34 cellular contexts compared by ENCODE assay signal in genomic region chr13:84999252-84999651, GRCh38.
"Had no signal": no experiment of that assay in that cellular context is flagged by ENCODE, and none has a peak within 500 bp of the region (broad histone marks: within the 10 kb centered on the region; RNA-seq: fewer than 3 reads in every experiment).

No MANE protein-coding gene starts in this region.

- H3K27me3 ChIP-seq: MG63 had no signal

- H3K9ac ChIP-seq: KMS-11 had no signal

- H3K36me3 ChIP-seq: MG63 had no signal

- H3K27ac ChIP-seq: KMS-11 had no signal

- H3K4me2 ChIP-seq: KMS-11 had no signal

- H3K4me3 ChIP-seq: MG63 had no signal

- DNase-seq: Kasumi-1, KG1, MG63, MM.1S, MV-4-11, NCI-H1048, NCI-H1092, NCI-H1092 treated with DMSO at 0.1 percent for 48 hours, NCI-H1105, NCI-H1105 treated with DMSO at 0.1 percent for 48 hours, NCI-H1417, NCI-H1417 treated with DMSO at 0.1 percent for 48 hours, NCI-H1436, NCI-H1436 treated with DMSO at 0.1 percent for 48 hours, NCI-H146, NCI-H1694, NCI-H1694 treated with DMSO at 0.1 percent for 48 hours, NCI-H187, NCI-H187 treated with DMSO at 0.1 percent for 48 hours, NCI-H1930, NCI-H2029, NCI-H2029 treated with DMSO at 0.1 percent for 48 hours, NCI-H2081, NCI-H2081 treated with DMSO at 0.1 percent for 48 hours, NCI-H2107, NCI-H2171, NCI-H2171 treated with DMSO at 0.1 percent for 48 hours, NCI-H2227 treated with DMSO at 0.1 percent for 48 hours, NCI-H226, NCI-H345, NCI-H446, NCI-H446 treated with DMSO at 0.1 percent for 48 hours, NCI-H510A had no signal

- H3K9me3 ChIP-seq: MG63 had no signal
